ENCODE assay signal across 8 cellular contexts in the genomic region with DNA sequence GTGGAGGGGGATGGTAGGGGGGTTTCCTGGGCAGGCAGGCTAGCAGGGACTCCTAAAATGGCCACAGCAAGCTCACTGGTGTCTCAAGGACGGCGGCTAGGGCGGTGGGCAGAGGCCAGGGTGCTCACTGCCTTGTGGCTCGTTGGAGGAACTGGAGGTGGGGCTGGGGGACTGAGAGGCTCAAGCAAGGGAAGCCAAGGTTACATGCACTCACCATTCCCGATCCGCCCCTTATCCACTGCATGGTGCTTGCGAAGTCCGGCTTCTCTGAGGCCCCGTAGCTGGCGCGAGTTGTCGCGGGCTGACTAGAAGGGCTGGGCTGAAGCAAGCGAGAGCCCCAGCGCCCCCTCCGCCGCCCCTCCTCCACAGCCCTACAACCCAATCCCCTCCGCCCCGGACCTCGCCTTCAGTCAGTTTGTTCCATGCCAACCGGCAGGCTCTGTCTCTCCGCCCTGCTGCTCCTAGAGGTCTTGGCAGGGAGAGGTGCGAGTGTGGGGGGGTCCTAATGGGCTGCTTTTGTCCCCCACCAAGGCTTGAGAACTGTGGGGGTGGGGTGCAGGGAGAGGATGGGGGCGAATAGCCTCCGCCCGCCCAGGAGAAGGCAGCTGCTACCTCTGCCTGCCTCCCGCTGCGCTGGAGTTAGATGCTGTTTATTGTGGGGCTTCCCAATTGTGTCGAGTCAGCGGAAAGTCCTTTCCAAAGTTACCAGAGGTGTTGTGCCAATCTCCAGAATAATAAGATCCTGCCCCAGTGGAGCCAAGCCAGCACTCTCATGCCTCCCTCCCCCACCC. TPM values are rescaled to one million over a fixed set of nuclear protein-coding genes. Genes with fewer than 3 reads are reported as not detected.
DNase-seq lines count a peak whose midpoint lies in the region; ATAC-seq lines count a peak whose summit lies in the region.

Gene ARHGEF9, minus strand, starts transcription at position 313 of the 791 bp plus-strand sequence. Its CDS starts 69 bp downstream, at position 244.

- H3K36me3 ChIP-seq in neuron (ENCODE audit: insufficient read depth, low read length), result no peaks in the 10 kb centered on the region

- intact Hi-C loops in Right ventricle myocardium inferior (cut with DNase I), result no loop called here

- H2AFZ ChIP-seq in neuron (ENCODE audit: low read depth, low read length), result peak within 1 kb of the TSS; percentile 41

- CTCF ChIA-PET in activated CD8-positive, alpha-beta T cell treated with anti-CD3 and anti-CD28 coated beads, Interleukin-2, amount 10 ng/mL, durations not matched to agents 7 days and 5 days (lab: Charles Lee), result no interaction called here

- H3K4me3 Mint-ChIP-seq in activated CD8-positive, alpha-beta T cell treated with anti-CD3 and anti-CD28 coated beads, Interleukin-2, amount 10 ng/mL, durations not matched to agents 7 days and 5 days, result peak within 1 kb of the TSS; percentile 40

- H3K9me3 Mint-ChIP-seq in activated CD8-positive, alpha-beta T cell treated with anti-CD3 and anti-CD28 coated beads, Interleukin-2, amount 10 ng/mL, durations not matched to agents 7 days and 5 days (ENCODE audit: insufficient read depth), result no peaks in the 10 kb centered on the region

- POLR2A ChIA-PET in activated CD8-positive, alpha-beta T cell treated with anti-CD3 and anti-CD28 coated beads, Interleukin-2, amount 10 ng/mL, durations not matched to agents 7 days and 5 days (lab: Charles Lee), result interaction anchor here (0.7 kb wide), 1 partner anchor 9 kb away, joined by 3 read pairs; no protein-coding TSS in a partner anchor

- H3K4me3 ChIP-seq in neuron (ENCODE audit: low read length), result peak within 1 kb of the TSS; percentile 70

- no peaks in the 10 kb centered on the region for H3K9me3 ChIP-seq in neuron (ENCODE audit: low read length)

- H3K4me1 Mint-ChIP-seq in activated CD8-positive, alpha-beta T cell treated with anti-CD3 and anti-CD28 coated beads, Interleukin-2, amount 10 ng/mL, durations not matched to agents 7 days and 5 days (ENCODE audit: low read depth), result no peaks in the 10 kb centered on the region

- H3K36me3 Mint-ChIP-seq in activated CD8-positive, alpha-beta T cell treated with anti-CD3 and anti-CD28 coated beads, Interleukin-2, amount 10 ng/mL, durations not matched to agents 7 days and 5 days (ENCODE audit: low read depth), result no peaks in the 10 kb centered on the region

- peak; percentile 54 for DNase-seq in activated effector memory CD4-positive, alpha-beta T cell treated with anti-CD3 and anti-CD28 coated beads, Interleukin-2, amount 50 U/mL, for 16 hours
- no peak for DNase-seq in activated effector memory CD4-positive, alpha-beta T cell treated with Interleukin-2 at 50 U/mL for 16 hours
- DNase-seq in activated CD8-positive, alpha-beta T cell treated with anti-CD3 and anti-CD28 coated beads, Interleukin-2, amount 10 ng/mL, durations not matched to agents 7 days and 5 days, result no peak
- DNase-seq in Right ventricle myocardium inferior (ENCODE audit: missing footprints), result peak; percentile 60
- DNase-seq in NCI-H774 (lab: John Stamatoyannopoulos, UW), result no peak
- DNase-seq in stimulated activated CD4-positive, alpha-beta T cell treated with anti-CD3 and anti-CD28 coated beads, Interleukin-12 subunit alpha, Interleukin-12 subunit beta, amount 100 ng/mL, for 4 hours, result no peak

- H3K4me1 ChIP-seq in neuron (ENCODE audit: insufficient read depth, low read length), result no peaks in the 10 kb centered on the region

- H3K27me3 Mint-ChIP-seq in activated CD8-positive, alpha-beta T cell treated with anti-CD3 and anti-CD28 coated beads, Interleukin-2, amount 10 ng/mL, durations not matched to agents 7 days and 5 days (ENCODE audit: low read depth), result no peaks in the 10 kb centered on the region

- H3K27ac Mint-ChIP-seq in activated CD8-positive, alpha-beta T cell treated with anti-CD3 and anti-CD28 coated beads, Interleukin-2, amount 10 ng/mL, durations not matched to agents 7 days and 5 days, result no peak within 1 kb of the TSS

- ATAC-seq in activated CD8-positive, alpha-beta T cell treated with anti-CD3 and anti-CD28 coated beads, Interleukin-2, amount 10 ng/mL, durations not matched to agents 7 days and 5 days, result no peak
- peak; percentile 63 for ATAC-seq in Right ventricle myocardium inferior
- ATAC-seq in HG03571 (IDR thresholded peaks at IDR 0.05; ENCODE audit: unreplicated experiment), result no peak

- H3K27me3 ChIP-seq in neuron (ENCODE audit: insufficient read depth, low read length), result no peaks in the 10 kb centered on the region

RNA-seq across cellular contexts. Expression of gene ARHGEF9, which starts in this region (rescaled TPM):
- 10 to 100 TPM; 26.7 to 27.3 TPM for total RNA-seq in activated CD8-positive, alpha-beta T cell treated with anti-CD3 and anti-CD28 coated beads, Interleukin-2, amount 10 ng/mL, durations not matched to agents 7 days and 5 days
- total RNA-seq in Right ventricle myocardium inferior, result 38.0 TPM

Comparison
In these comparisons a context has a peak if more than half of its experiments do, and no peak if none do; other contexts are left out.
1. DNase-seq: peak in activated effector memory CD4-positive, alpha-beta T cell treated with anti-CD3 and anti-CD28 coated beads, Interleukin-2, amount 50 U/mL, for 16 hours (single experiment) and Right ventricle myocardium inferior (single experiment); none in activated effector memory CD4-positive, alpha-beta T cell treated with Interleukin-2 at 50 U/mL for 16 hours (single experiment), activated CD8-positive, alpha-beta T cell treated with anti-CD3 and anti-CD28 coated beads, Interleukin-2, amount 10 ng/mL, durations not matched to agents 7 days and 5 days (single experiment), NCI-H774 (single experiment) and stimulated activated CD4-positive, alpha-beta T cell treated with anti-CD3 and anti-CD28 coated beads, Interleukin-12 subunit alpha, Interleukin-12 subunit beta, amount 100 ng/mL, for 4 hours (single experiment).